In genomic region chr6:16371401-16371800, GRCh38 we compare ENCODE assay signal across 18 cellular contexts.
A peak's percentile ranks its signal among the peaks of the same experiment; 100 is the strongest.
DNase-seq lines count a peak whose midpoint lies in the region; ATAC-seq lines count a peak whose summit lies in the region.
"Had no signal": no experiment of that assay in that cellular context is flagged by ENCODE, and none has a peak within 500 bp of the region (broad histone marks: within the 10 kb centered on the region; RNA-seq: fewer than 3 reads in every experiment).

No MANE protein-coding gene starts in this region.

- peaks cover 46 to 64% (median 51%) of the 10 kb centered on the region in 3 donors for H3K4me1 Mint-ChIP-seq in IgD-negative memory B cell
- H3K4me1 Mint-ChIP-seq in T-helper 17 cell: peaks cover 16% of the 10 kb centered on the region
- H3K4me1 Mint-ChIP-seq in memory B cell: peaks cover 50% of the 10 kb centered on the region

- no peaks in the 10 kb centered on the region for H3K9me3 ChIP-seq in T-helper 17 cell (ENCODE audit: control insufficient read depth, low read length, poor library complexity, severe bottlenecking)

- H3K4me3 Mint-ChIP-seq in IgD-negative memory B cell: peak overlapping the region; percentile 25 to 88 (median 55)
- H3K4me3 Mint-ChIP-seq in T-helper 17 cell: no peak overlapping the region
- H3K4me3 Mint-ChIP-seq in memory B cell: peak overlapping the region; percentile 11
- H3K4me3 Mint-ChIP-seq: CD14-positive monocyte; CD4-positive, alpha-beta memory T cell; HFFc6 had no signal

- no peak for ATAC-seq in T-helper 17 cell
- ATAC-seq in memory B cell (ENCODE audit: low read depth): no peak
- ATAC-seq: HCT116, HepG2 had no signal

- H3K9me3 Mint-ChIP-seq in IgD-negative memory B cell (peaks cover 0 to 4% (median 3%) of the 10 kb centered on the region in 3 donors), memory B cell (peaks cover 8% of the 10 kb centered on the region)
- H3K9me3 Mint-ChIP-seq: CD14-positive monocyte; CD4-positive, alpha-beta memory T cell had no signal

- DNase-seq in T-helper 17 cell (no peak), memory B cell (ENCODE audit: low spot score in 2 of 2) (no peak), NCI-H2171 (lab: John Stamatoyannopoulos, UW) (no peak), NCI-H774 (lab: John Stamatoyannopoulos, UW) (no peak)
- DNase-seq in activated naive CD4-positive, alpha-beta T cell treated with Interleukin-2 at 50 U/mL for 16 hours: no peak
- DNase-seq: ACHN; CD4-positive, alpha-beta memory T cell; DMS153; DMS79 treated with DMSO at 0.1 percent for 48 hours; EL; GOT3; H7; HFFc6; KG1 had no signal

- H3K36me3 Mint-ChIP-seq in IgD-negative memory B cell (no peaks in the 10 kb centered on the region), T-helper 17 cell (ENCODE audit: low read depth) (peaks cover 3% of the 10 kb centered on the region), memory B cell (peaks cover 8% of the 10 kb centered on the region)

- peak overlapping the region in 1 of 3 donors; percentile 73 for H3K27ac Mint-ChIP-seq in IgD-negative memory B cell
- H3K27ac Mint-ChIP-seq in T-helper 17 cell: peak overlapping the region; percentile 8
- H3K27ac Mint-ChIP-seq in memory B cell: no peak overlapping the region
- H3K27ac Mint-ChIP-seq: HFFc6 had no signal

- H3K27me3 Mint-ChIP-seq in IgD-negative memory B cell (no peaks in the 10 kb centered on the region), T-helper 17 cell (no peaks in the 10 kb centered on the region), memory B cell (no peaks in the 10 kb centered on the region)
- H3K27me3 Mint-ChIP-seq: CD4-positive, alpha-beta memory T cell had no signal
